Comparison of ENCODE assay signal across 1 cellular context in genomic region chr12:104414581-104415305, GRCh38.
TF ChIP-seq lines count a peak whose summit lies in the region.

No MANE protein-coding gene starts in this region.

TF ChIP-seq in K562, 482 proteins besides CTCF, POLR2A, EP300 and RAD21 (continued from another document):
- peak; percentile 64 for TF ChIP-seq HMBOX1 (IDR thresholded peaks at IDR 0.05)
- TF ChIP-seq TCF3 (CRISPR knock-in tag; IDR thresholded peaks at IDR 0.05): 0 out of 2 replicates have a peak, but pooled peaks have one; percentile 14
- no peak for TF ChIP-seq MIER1 (IDR thresholded peaks at IDR 0.05; ENCODE audit: low read depth)
- TF ChIP-seq ZNF280B (CRISPR knock-in tag; IDR thresholded peaks at IDR 0.05): no peak
- peak; percentile 54; the same call in 1 of the 2 replicates for TF ChIP-seq CBFA2T3 (IDR thresholded peaks at IDR 0.05)
- TF ChIP-seq RFX5 (IDR thresholded peaks at IDR 0.05; ENCODE audit: low read depth, low read length): no peak
- TF ChIP-seq GABPA (tag; conservative IDR thresholded peaks at IDR 0.05; ENCODE audit: low read depth): no peak
- TF ChIP-seq E2F4 (CRISPR knock-in tag; IDR thresholded peaks at IDR 0.05; ENCODE audit: low read depth): no peak
- 0 out of 2 replicates have a peak, but pooled peaks have one; percentile 37 for TF ChIP-seq TEAD4 (IDR thresholded peaks at IDR 0.05; ENCODE audit: low read length)
- no peak for TF ChIP-seq TEAD4 (CRISPR knock-in tag; IDR thresholded peaks at IDR 0.05; ENCODE audit: borderline replicate concordance)
TF ChIP-seq in K562: peak in this region for 4.
